ENCODE assay signal across 8 cellular contexts in the genomic region with DNA sequence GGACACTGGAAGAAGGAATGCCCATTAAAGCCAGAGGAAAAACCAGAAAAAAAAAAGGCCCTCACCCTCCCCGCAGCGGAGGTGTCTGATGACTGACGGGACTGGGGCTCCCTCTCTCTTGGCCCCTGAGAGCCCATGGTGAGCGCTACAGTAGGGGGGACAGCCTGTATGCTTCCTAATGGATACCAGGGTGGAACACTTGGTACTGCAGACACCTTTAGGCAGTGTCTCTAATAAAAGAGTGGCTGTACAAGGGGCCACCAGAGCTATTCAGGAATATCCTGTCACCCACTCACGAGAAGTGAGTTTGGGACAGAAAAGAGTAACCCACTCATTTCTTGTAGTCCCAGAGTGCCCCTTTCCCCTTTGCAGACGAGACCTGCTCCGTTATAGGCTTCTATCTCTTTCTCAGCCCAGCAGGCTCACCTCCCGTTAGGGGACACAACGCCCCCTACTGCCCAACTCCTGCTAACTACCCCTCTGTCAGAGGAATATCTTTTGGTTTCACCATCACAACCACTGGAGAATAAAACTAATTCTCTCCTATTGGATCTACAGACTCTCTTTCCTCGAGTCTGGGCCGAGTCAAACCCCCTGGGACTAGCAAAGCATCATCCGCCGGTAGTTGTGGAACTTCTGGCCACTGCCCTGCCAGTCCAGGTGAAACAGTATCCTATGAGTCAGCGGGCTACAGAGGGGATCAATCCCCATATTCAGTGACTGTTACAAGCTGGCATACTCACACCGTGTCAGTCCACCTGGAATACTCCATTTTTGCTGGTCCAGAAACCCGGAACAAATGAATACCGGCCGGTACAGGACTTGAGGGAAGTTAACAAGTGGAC. TPM values are rescaled to one million over a fixed set of nuclear protein-coding genes. Genes with fewer than 3 reads are reported as not detected.
DNase-seq lines count a peak whose midpoint lies in the region; ATAC-seq and TF ChIP-seq lines count a peak whose summit lies in the region.

No MANE protein-coding gene starts in this region.

- ATAC-seq in GM18508 (IDR thresholded peaks at IDR 0.05; ENCODE audit: insufficient read depth, unreplicated experiment) (peak; percentile 90), HG02943 (IDR thresholded peaks at IDR 0.05; ENCODE audit: low read depth, unreplicated experiment) (peak; percentile 93)
- ATAC-seq in naive thymus-derived CD8-positive, alpha-beta T cell = peak; percentile 92 to 94
- peak; percentile 88 for ATAC-seq in stimulated activated naive CD8-positive, alpha-beta T cell treated with anti-CD3 and anti-CD28 coated beads, Interleukin-15, Interleukin-2, amounts not matched to agents 100 U/mL and 50 U/mL, for 24 hours

- DNase-seq in AG04449 (ENCODE audit: low read depth, low spot score) (no peak), NCI-H510A treated with DMSO at 0.1 percent for 48 hours (lab: John Stamatoyannopoulos, UW) (peak; percentile 2), endothelial cell (ENCODE audit: low spot score) (peak; percentile 81)
- peak; percentile 80 to 85 for DNase-seq in activated CD4-positive, alpha-beta T cell treated with anti-CD3 and anti-CD28 coated beads, Interleukin-2, amount 50 U/mL, for 48 hours
- DNase-seq in naive thymus-derived CD8-positive, alpha-beta T cell = peak; percentile 29 to 83 (median 63)
- peak; percentile 81 for DNase-seq in stimulated activated naive CD8-positive, alpha-beta T cell treated with anti-CD3 and anti-CD28 coated beads, Interleukin-15, Interleukin-2, amounts not matched to agents 100 U/mL and 50 U/mL, for 24 hours

- POLR2A ChIA-PET in AG04449 (lab: Yijun Ruan, JAX) = no interaction called here
- POLR2A ChIA-PET in naive thymus-derived CD8-positive, alpha-beta T cell (lab: Charles Lee) = interaction anchor here (0.6 kb wide), 1 partner anchor 9 kb away, joined by 4 read pairs; no protein-coding TSS in a partner anchor

- no peak overlapping the region for H3K27ac Mint-ChIP-seq in endothelial cell (ENCODE audit: unreplicated experiment)
- H3K27ac Mint-ChIP-seq in naive thymus-derived CD8-positive, alpha-beta T cell = peak overlapping the region in 1 of 10 donors; percentile 16

- no peak overlapping the region for H3K4me3 ChIP-seq in AG04449 (ENCODE audit: low read depth, low read length)

- H3K27me3 Mint-ChIP-seq in endothelial cell (ENCODE audit: unreplicated experiment) = peaks cover 8% of the 10 kb centered on the region
- no peaks in the 10 kb centered on the region for H3K27me3 Mint-ChIP-seq in naive thymus-derived CD8-positive, alpha-beta T cell

- no peaks in the 10 kb centered on the region for H3K9me3 Mint-ChIP-seq in endothelial cell (ENCODE audit: unreplicated experiment)
- no peaks in the 10 kb centered on the region for H3K9me3 Mint-ChIP-seq in naive thymus-derived CD8-positive, alpha-beta T cell

- CTCF ChIA-PET in AG04449 (lab: Yijun Ruan, JAX) = interaction anchor here (0.6 to 2.7 kb wide), 7 partner anchors 8 to 28 kb away, joined by 3 to 12 read pairs (median 4); no protein-coding TSS in a partner anchor

- TF ChIP-seq CTCF in AG04449 (IDR thresholded peaks at IDR 0.05; ENCODE audit: insufficient read depth, low read length, missing control alignments) (peak; percentile 44), endothelial cell (IDR thresholded peaks at IDR 0.05; ENCODE audit: unreplicated experiment) (peak; percentile 71)

- peaks cover 5% of the 10 kb centered on the region for H3K36me3 Mint-ChIP-seq in endothelial cell (ENCODE audit: low read depth, unreplicated experiment)
- no peaks in the 10 kb centered on the region for H3K36me3 Mint-ChIP-seq in naive thymus-derived CD8-positive, alpha-beta T cell

- no peak overlapping the region for H3K4me3 Mint-ChIP-seq in endothelial cell (ENCODE audit: unreplicated experiment)
- H3K4me3 Mint-ChIP-seq in naive thymus-derived CD8-positive, alpha-beta T cell = no peak overlapping the region

- peaks cover 5% of the 10 kb centered on the region for H3K4me1 Mint-ChIP-seq in endothelial cell (ENCODE audit: unreplicated experiment)
- peaks cover 0 to 6% (median 2%) of the 10 kb centered on the region in 4 donors for H3K4me1 Mint-ChIP-seq in naive thymus-derived CD8-positive, alpha-beta T cell

RNA-seq across cellular contexts. Expression of a gene that starts 40.8 kb away (rescaled TPM):
- total RNA-seq in endothelial cell (ENCODE audit: unreplicated experiment) = 13.0 TPM
- 10 to 100 TPM; 52.7 to 53.1 TPM for total RNA-seq in naive thymus-derived CD8-positive, alpha-beta T cell
- polyA plus RNA-seq in naive thymus-derived CD8-positive, alpha-beta T cell = 10 to 100 TPM in 1 of 3 donors, 1 to 10 TPM in 2; 8.6 to 10.9 (median 9.5) TPM

RNA-seq across cellular contexts. Expression of a gene that starts 50.3 kb away (rescaled TPM):
- total RNA-seq in endothelial cell (ENCODE audit: unreplicated experiment) = 1,216 TPM
- total RNA-seq in naive thymus-derived CD8-positive, alpha-beta T cell = 1,000 to 10,000 TPM; 1,519 to 1,530 TPM
- 1,000 to 10,000 TPM; 1,202 to 1,552 (median 1,441) TPM for polyA plus RNA-seq in naive thymus-derived CD8-positive, alpha-beta T cell
